In genomic region chr7:37205451-37205850, GRCh38 we compare ENCODE assay signal across 21 cellular contexts.
A peak's percentile ranks its signal among the peaks of the same experiment; 100 is the strongest.
DNase-seq lines count a peak whose midpoint lies in the region; ATAC-seq and TF ChIP-seq lines count a peak whose summit lies in the region.
"Had no signal": no experiment of that assay in that cellular context is flagged by ENCODE, and none has a peak within 500 bp of the region (broad histone marks: within the 10 kb centered on the region; RNA-seq: fewer than 3 reads in every experiment).

No MANE protein-coding gene starts in this region.

- H3K4me1 ChIP-seq in MM.1S (ENCODE audit: low read length), result peaks cover 56% of the 10 kb centered on the region
- H3K4me1 ChIP-seq: BE2C, Caco-2 had no signal

- no peaks in the 10 kb centered on the region for H3K36me3 ChIP-seq in MM.1S (replicated peaks; ENCODE audit: insufficient read depth, low read length)
- H3K36me3 ChIP-seq: BE2C had no signal

- H3K27me3 Mint-ChIP-seq in activated CD4-positive, alpha-beta T cell treated with anti-CD3 and anti-CD28 coated beads for 36 hours, result no peaks in the 10 kb centered on the region
- H3K27me3 Mint-ChIP-seq in memory B cell, result no peaks in the 10 kb centered on the region
- H3K27me3 Mint-ChIP-seq: CD4-positive, CD25-positive, alpha-beta regulatory T cell had no signal

- peak overlapping the region; percentile 91 for H3K27ac ChIP-seq in MM.1S (ENCODE audit: low read length)

- no peaks in the 10 kb centered on the region for H3K9me3 Mint-ChIP-seq in activated CD4-positive, alpha-beta T cell treated with anti-CD3 and anti-CD28 coated beads for 36 hours (ENCODE audit: low read depth)
- H3K9me3 Mint-ChIP-seq in memory B cell, result no peaks in the 10 kb centered on the region
- H3K9me3 Mint-ChIP-seq: CD4-positive, CD25-positive, alpha-beta regulatory T cell had no signal

- 0 out of 2 replicates have a peak overlapping the region, but pooled peaks have one; percentile 13 for H2AFZ ChIP-seq in MM.1S (ENCODE audit: low read length)

- peaks cover 39% of the 10 kb centered on the region for H3F3A ChIP-seq in MM.1S (ENCODE audit: insufficient read depth, low read length)

- peak overlapping the region; percentile 58 for H3K27ac Mint-ChIP-seq in activated CD4-positive, alpha-beta T cell treated with anti-CD3 and anti-CD28 coated beads for 36 hours
- peak overlapping the region; percentile 49 for H3K27ac Mint-ChIP-seq in memory B cell

- no peak for ATAC-seq in activated CD4-positive, alpha-beta T cell treated with anti-CD3 and anti-CD28 coated beads for 36 hours
- ATAC-seq in memory B cell (ENCODE audit: low read depth), result no peak
- ATAC-seq: GM12878, K562 had no signal

- intact Hi-C loops in activated CD4-positive, alpha-beta T cell treated with anti-CD3 and anti-CD28 coated beads for 36 hours (cut with DNase I, micrococcal nuclease), result loop anchor here (5.0 to 10.0 kb wide), 3 partner anchors 147 to 307 kb away; no protein-coding TSS in a partner anchor

- H3K4me2 ChIP-seq in MM.1S (ENCODE audit: low read depth, low read length), result peak overlapping the region; percentile 76

- peaks cover 46% of the 10 kb centered on the region for H3K36me3 Mint-ChIP-seq in activated CD4-positive, alpha-beta T cell treated with anti-CD3 and anti-CD28 coated beads for 36 hours (ENCODE audit: low read depth)
- H3K36me3 Mint-ChIP-seq in memory B cell, result peaks cover 18% of the 10 kb centered on the region

- H3K27me3 ChIP-seq in MM.1S (replicated peaks; ENCODE audit: insufficient read depth, low read length), result no peaks in the 10 kb centered on the region
- H3K27me3 ChIP-seq: BE2C had no signal

- DNase-seq in activated CD4-positive, alpha-beta T cell treated with anti-CD3 and anti-CD28 coated beads for 36 hours, result no peak
- DNase-seq in activated CD4-positive, alpha-beta T cell treated with anti-CD3 and anti-CD28 coated beads, Interleukin-2, amount 50 U/mL, for 48 hours, result no peak
- peak; percentile 10 for DNase-seq in GM12865 (ENCODE audit: low read depth)
- peak; percentile 92 for DNase-seq in MM.1S
- no peak for DNase-seq in memory B cell (ENCODE audit: low spot score in 2 of 2)
- no peak for DNase-seq in effector CD8-positive, alpha-beta T cell (lab: John Stamatoyannopoulos, UW)
- DNase-seq in T1000 (lab: John Stamatoyannopoulos, UW), result no peak
- no peak for DNase-seq in foreskin fibroblast
- DNase-seq: 8988T; BE2C; Caco-2; CD4-positive, CD25-positive, alpha-beta regulatory T cell; GDM1; NCI-H1694 treated with DMSO at 0.1 percent for 48 hours; NCI-H2107; NCI-H510A; NCI-H748 treated with DMSO at 0.1 percent for 48 hours; OCI-M1; SHP77 treated with DMSO at 0.1 percent for 48 hours had no signal

- H3K79me2 ChIP-seq in MM.1S (ENCODE audit: low read length), result peaks cover 29% of the 10 kb centered on the region

- H3K9me3 ChIP-seq in MM.1S (replicated peaks; ENCODE audit: insufficient read depth, low read length), result no peaks in the 10 kb centered on the region
- H3K9me3 ChIP-seq: BE2C, Caco-2 had no signal

- no peak overlapping the region for H3K4me3 Mint-ChIP-seq in activated CD4-positive, alpha-beta T cell treated with anti-CD3 and anti-CD28 coated beads for 36 hours
- no peak overlapping the region for H3K4me3 Mint-ChIP-seq in memory B cell
- H3K4me3 Mint-ChIP-seq: CD4-positive, CD25-positive, alpha-beta regulatory T cell had no signal

- H4K20me1 ChIP-seq in MM.1S (ENCODE audit: insufficient read depth, low read length), result no peaks in the 10 kb centered on the region

- H3K9me2 ChIP-seq in MM.1S (replicated peaks; ENCODE audit: insufficient read depth, low read length), result no peaks in the 10 kb centered on the region

- POLR2A ChIA-PET in activated CD4-positive, alpha-beta T cell treated with anti-CD3 and anti-CD28 coated beads for 36 hours (lab: Charles Lee), result no interaction called here

- H3K4me3 ChIP-seq in GM12865 (ENCODE audit: low read depth, low read length), result no peak overlapping the region
- H3K4me3 ChIP-seq in MM.1S (ENCODE audit: low read length), result peak overlapping the region; percentile 43
- H3K4me3 ChIP-seq in foreskin fibroblast (ENCODE audit: low read depth in 1 of 2, low read length in 2 of 2), result no peak overlapping the region
- H3K4me3 ChIP-seq: GM12878, K562 had no signal

- H3K9ac ChIP-seq in MM.1S (ENCODE audit: low read length), result peak overlapping the region; percentile 59

- TF ChIP-seq CTCF in GM12865 (IDR thresholded peaks at IDR 0.05; ENCODE audit: insufficient read depth, low read depth, low read length, missing control alignments) (no peak), MM.1S (IDR thresholded peaks at IDR 0.05; ENCODE audit: low read length) (no peak), foreskin fibroblast (IDR thresholded peaks at IDR 0.05; ENCODE audit: low read depth, low read length) (no peak)

- peaks cover 11% of the 10 kb centered on the region for H3K4me1 Mint-ChIP-seq in activated CD4-positive, alpha-beta T cell treated with anti-CD3 and anti-CD28 coated beads for 36 hours
- peaks cover 9% of the 10 kb centered on the region for H3K4me1 Mint-ChIP-seq in memory B cell

- CTCF ChIA-PET in activated CD4-positive, alpha-beta T cell treated with anti-CD3 and anti-CD28 coated beads for 36 hours (lab: Charles Lee), result interaction anchor here (0.8 kb wide), 1 partner anchor 21 kb away, joined by 3 read pairs; no protein-coding TSS in a partner anchor

Comparison
In these comparisons a context has a peak if more than half of its experiments do, and no peak if none do; other contexts are left out.
1. DNase-seq: peak in GM12865 (single experiment) and MM.1S (single experiment); none in activated CD4-positive, alpha-beta T cell treated with anti-CD3 and anti-CD28 coated beads for 36 hours (single experiment), activated CD4-positive, alpha-beta T cell treated with anti-CD3 and anti-CD28 coated beads, Interleukin-2, amount 50 U/mL, for 48 hours (0 of 2), memory B cell (0 of 2), effector CD8-positive, alpha-beta T cell (single experiment), T1000 (single experiment) and foreskin fibroblast (0 of 2).